In genomic region chr7:17403996-17404395, GRCh38 we compare ENCODE assay signal across 28 cellular contexts.
DNase-seq lines count a peak whose midpoint lies in the region; ATAC-seq and TF ChIP-seq lines count a peak whose summit lies in the region.
"Had no signal": no experiment of that assay in that cellular context is flagged by ENCODE, and none has a peak within 500 bp of the region (broad histone marks: within the 10 kb centered on the region; RNA-seq: fewer than 3 reads in every experiment).

No MANE protein-coding gene starts in this region.

- no peak overlapping the region for H3K4me3 Mint-ChIP-seq in CD4-positive, alpha-beta T cell
- H3K4me3 Mint-ChIP-seq: activated CD8-positive, alpha-beta T cell treated with anti-CD3 and anti-CD28 coated beads for 36 hours; activated naive CD4-positive, alpha-beta T cell treated with anti-CD3 and anti-CD28 coated beads, Interleukin-2, amount 10 ng/mL, durations not matched to agents 7 days and 5 days; activated T-helper 17 cell treated with anti-CD3 and anti-CD28 coated beads, Interleukin-2, amount 50 U/mL, for 72 hours; nephron progenitor cell; stimulated activated naive B cell treated with anti-CD40 and anti-IgM and Interleukin-4, amounts not matched to agents 10 μg/mL and 1 μg/mL and 100 μg/mL, for 72 hours; T-helper 1 cell treated with Interleukin-12 subunit alpha and Interleukin-12 subunit beta and Interleukin-4 antibody, amounts not matched to agents 30 μg/mL and 1 μg/mL, for 36 hours had no signal

- H2AFZ ChIP-seq in DND-41 (ENCODE audit: low read depth, low read length) (no peak overlapping the region), KMS-11 (ENCODE audit: low read depth) (no peak overlapping the region)

- intact Hi-C loops in CD4-positive, alpha-beta T cell (cut with DNase I, micrococcal nuclease), result no loop called here

- H3K9me3 Mint-ChIP-seq in CD4-positive, alpha-beta T cell, result no peaks in the 10 kb centered on the region
- H3K9me3 Mint-ChIP-seq: activated CD8-positive, alpha-beta T cell treated with anti-CD3 and anti-CD28 coated beads for 36 hours; activated T-helper 17 cell treated with anti-CD3 and anti-CD28 coated beads, Interleukin-2, amount 50 U/mL, for 72 hours; nephron progenitor cell; stimulated activated naive B cell treated with anti-CD40 and anti-IgM and Interleukin-4, amounts not matched to agents 10 μg/mL and 1 μg/mL and 100 μg/mL, for 72 hours; T-helper 1 cell treated with Interleukin-12 subunit alpha and Interleukin-12 subunit beta and Interleukin-4 antibody, amounts not matched to agents 30 μg/mL and 1 μg/mL, for 36 hours had no signal

- H3K27ac ChIP-seq in DND-41 (ENCODE audit: low read length) (no peak overlapping the region), KMS-11 (no peak overlapping the region)
- no peak overlapping the region for H3K27ac ChIP-seq in CD4-positive, alpha-beta T cell (ENCODE audit: low read depth, low read length)
- H3K27ac ChIP-seq: BLaER1, lower lobe of right lung, upper lobe of left lung had no signal

- peak; percentile 72 for ATAC-seq in DND-41 (ENCODE audit: insufficient read depth, low read depth)
- ATAC-seq in CD4-positive, alpha-beta T cell (ENCODE audit: poor library complexity), result no peak
- ATAC-seq in GM21723 (IDR thresholded peaks at IDR 0.05; ENCODE audit: unreplicated experiment), result no peak
- ATAC-seq: activated CD8-positive, alpha-beta T cell treated with anti-CD3 and anti-CD28 coated beads for 36 hours; activated T-helper 17 cell treated with anti-CD3 and anti-CD28 coated beads, Interleukin-2, amount 50 U/mL, for 72 hours; HCT116; K562; lower lobe of right lung; mucosa of descending colon; stimulated activated naive B cell treated with anti-CD40 and anti-IgM and Interleukin-4, amounts not matched to agents 10 μg/mL and 1 μg/mL and 100 μg/mL, for 72 hours had no signal

- no peaks in the 10 kb centered on the region for H3K27me3 Mint-ChIP-seq in CD4-positive, alpha-beta T cell
- H3K27me3 Mint-ChIP-seq: activated naive CD4-positive, alpha-beta T cell treated with anti-CD3 and anti-CD28 coated beads, Interleukin-2, amount 10 ng/mL, durations not matched to agents 7 days and 5 days had no signal

- H3K27ac Mint-ChIP-seq in CD4-positive, alpha-beta T cell, result no peak overlapping the region
- H3K27ac Mint-ChIP-seq: activated CD8-positive, alpha-beta T cell treated with anti-CD3 and anti-CD28 coated beads for 36 hours; activated naive CD4-positive, alpha-beta T cell treated with anti-CD3 and anti-CD28 coated beads, Interleukin-2, amount 10 ng/mL, durations not matched to agents 7 days and 5 days; activated T-helper 17 cell treated with anti-CD3 and anti-CD28 coated beads, Interleukin-2, amount 50 U/mL, for 72 hours; nephron progenitor cell; stimulated activated naive B cell treated with anti-CD40 and anti-IgM and Interleukin-4, amounts not matched to agents 10 μg/mL and 1 μg/mL and 100 μg/mL, for 72 hours; T-helper 1 cell treated with Interleukin-12 subunit alpha and Interleukin-12 subunit beta and Interleukin-4 antibody, amounts not matched to agents 30 μg/mL and 1 μg/mL, for 36 hours had no signal

- peaks cover 13% of the 10 kb centered on the region for H3K4me1 Mint-ChIP-seq in CD4-positive, alpha-beta T cell (ENCODE audit: low read depth)

- no peak overlapping the region for H3K4me2 ChIP-seq in DND-41 (ENCODE audit: insufficient read depth, low read length)
- peak overlapping the region; percentile 7; the same call in 1 of the 2 replicates for H3K4me2 ChIP-seq in KMS-11
- H3K4me2 ChIP-seq: BLaER1 had no signal

- TF ChIP-seq CTCF in DND-41 (IDR thresholded peaks at IDR 0.05; ENCODE audit: borderline replicate concordance, extremely low read depth, low read length, poor library complexity, severe bottlenecking) (no peak), KMS-11 (conservative IDR thresholded peaks at IDR 0.05; ENCODE audit: low read depth, low read length) (no peak), fibroblast of villous mesenchyme (IDR thresholded peaks at IDR 0.05; ENCODE audit: insufficient read depth, low read depth, low read length) (no peak)
- no peak for TF ChIP-seq CTCF in CD4-positive, alpha-beta T cell (IDR thresholded peaks at IDR 0.05)

- CTCF ChIA-PET in CD4-positive, alpha-beta T cell (lab: Charles Lee), result interaction anchor here (0.7 kb wide), 1 partner anchor 48 kb away, joined by 4 read pairs; no protein-coding TSS in a partner anchor

- DNase-seq in DND-41 (peak; percentile 6), SHP77 treated with DMSO at 0.1 percent for 48 hours (lab: John Stamatoyannopoulos, UW) (peak; percentile 59), fibroblast of villous mesenchyme (ENCODE audit: low read depth) (peak; percentile 93), mucosa of gallbladder (ENCODE audit: low spot score) (no peak), KBM-7 (no peak)
- DNase-seq in CD4-positive, alpha-beta T cell, result no peak
- DNase-seq: activated CD4-positive, alpha-beta T cell treated with anti-CD3 and anti-CD28 coated beads for 1 hour; activated CD8-positive, alpha-beta T cell treated with anti-CD3 and anti-CD28 coated beads for 36 hours; activated naive CD4-positive, alpha-beta T cell treated with anti-CD3 and anti-CD28 coated beads, Interleukin-2, amount 10 ng/mL, durations not matched to agents 7 days and 5 days; Caco-2; DMS53; GDM1; kidney glomerular epithelial cell; lower lobe of right lung; MM.1S; mucosa of descending colon; NCI-H446; NCI-H748 treated with DMSO at 0.1 percent for 48 hours; nephron progenitor cell; stimulated activated naive B cell treated with anti-CD40 and anti-IgM and Interleukin-4, amounts not matched to agents 10 μg/mL and 1 μg/mL and 100 μg/mL, for 72 hours; upper lobe of left lung had no signal

- in situ Hi-C loops in KBM-7 (cut with MboI; ENCODE audit: low pct_unique_long_range_greater_than_20kb, low sequenced_read_pairs), result no loop called here

- H3K27me3 ChIP-seq in DND-41 (ENCODE audit: insufficient read depth, low read length, poor library complexity) (no peaks in the 10 kb centered on the region), KMS-11 (ENCODE audit: insufficient read depth, low read depth) (no peaks in the 10 kb centered on the region)
- no peaks in the 10 kb centered on the region for H3K27me3 ChIP-seq in CD4-positive, alpha-beta T cell (ENCODE audit: control insufficient read depth, insufficient read depth, low read length)
- H3K27me3 ChIP-seq: BLaER1, upper lobe of left lung had no signal

- H3K9me3 ChIP-seq in DND-41 (ENCODE audit: insufficient read depth, low read length, severe bottlenecking), result no peaks in the 10 kb centered on the region
- H3K9me3 ChIP-seq in CD4-positive, alpha-beta T cell (ENCODE audit: control insufficient read depth, low read length), result no peaks in the 10 kb centered on the region
- H3K9me3 ChIP-seq: BLaER1, Caco-2, lower lobe of right lung, mucosa of descending colon, upper lobe of left lung had no signal

- H4K20me1 ChIP-seq in DND-41 (ENCODE audit: insufficient read depth, low read length) (no peaks in the 10 kb centered on the region), KMS-11 (ENCODE audit: insufficient read depth) (no peaks in the 10 kb centered on the region)
- H4K20me1 ChIP-seq: BLaER1 had no signal

- H3K4me1 ChIP-seq in DND-41 (ENCODE audit: insufficient read depth, low read length), result no peaks in the 10 kb centered on the region
- H3K4me1 ChIP-seq in KMS-11 (ENCODE audit: low read depth, poor library complexity, severe bottlenecking), result peaks cover 44% of the 10 kb centered on the region

- H3K9ac ChIP-seq in DND-41 (ENCODE audit: low read depth, low read length), result no peak overlapping the region
- no peak overlapping the region for H3K9ac ChIP-seq in KMS-11
- H3K9ac ChIP-seq: BLaER1 had no signal

- no peak overlapping the region for H3K4me3 ChIP-seq in DND-41 (ENCODE audit: low read depth in 1 of 2, low read length in 2 of 2)
- H3K4me3 ChIP-seq in KMS-11 (IDR thresholded peaks at IDR 0.05; ENCODE audit: insufficient read depth, low read depth, low read length), result no peak overlapping the region
- no peak overlapping the region for H3K4me3 ChIP-seq in fibroblast of villous mesenchyme (ENCODE audit: low read depth, low read length)
- H3K4me3 ChIP-seq: BLaER1, K562, lower lobe of right lung, mucosa of descending colon, upper lobe of left lung had no signal

- no peaks in the 10 kb centered on the region for H3K79me2 ChIP-seq in DND-41 (ENCODE audit: insufficient read depth, low read length)
- no peaks in the 10 kb centered on the region for H3K79me2 ChIP-seq in KMS-11 (ENCODE audit: insufficient read depth, low read depth)

- H3K36me3 ChIP-seq in DND-41 (ENCODE audit: insufficient read depth, low read length) (no peaks in the 10 kb centered on the region), KMS-11 (ENCODE audit: insufficient read depth) (no peaks in the 10 kb centered on the region)
- H3K36me3 ChIP-seq: BLaER1, lower lobe of right lung, upper lobe of left lung had no signal

- H3K36me3 Mint-ChIP-seq in CD4-positive, alpha-beta T cell (ENCODE audit: low read depth), result no peaks in the 10 kb centered on the region
- H3K36me3 Mint-ChIP-seq: stimulated activated naive B cell treated with anti-CD40 and anti-IgM and Interleukin-4, amounts not matched to agents 10 μg/mL and 1 μg/mL and 100 μg/mL, for 72 hours had no signal

- POLR2A ChIA-PET in CD4-positive, alpha-beta T cell (lab: Charles Lee), result no interaction called here

Comparison
In these comparisons a context has a peak if more than half of its experiments do, and no peak if none do; other contexts are left out.
1. DNase-seq: peak in DND-41 (single experiment), SHP77 treated with DMSO at 0.1 percent for 48 hours (single experiment) and fibroblast of villous mesenchyme (single experiment); none in mucosa of gallbladder (single experiment), CD4-positive, alpha-beta T cell (0 of 10) and KBM-7 (single experiment).